ENCODE assay signal across 8 cellular contexts in genomic region chr15:67149068-67149841, GRCh38.
DNase-seq lines count a peak whose midpoint lies in the region; ATAC-seq and TF ChIP-seq lines count a peak whose summit lies in the region.

No MANE protein-coding gene starts in this region.

- H3K4ac ChIP-seq in trophoblast cell (ENCODE audit: low read depth, low read length): peak overlapping the region; percentile 38

- intact Hi-C loops in Panc1 (cut with micrococcal nuclease; ENCODE audit: unreplicated experiment) (loop anchor here (5.0 kb wide), 1 partner anchor 42 kb away; no protein-coding TSS in a partner anchor), esophagus muscularis mucosa (cut with DNase I) (no loop called here)

- peak overlapping the region; percentile 93 for H2BK12ac ChIP-seq in trophoblast cell (ENCODE audit: low read length)

- CTCF ChIA-PET in Panc1 (lab: Charles Lee): interaction anchor here (0.5 to 0.7 kb wide), 3 partner anchors 15 to 246 kb away, joined by 3 to 8 read pairs (median 4); no protein-coding TSS in a partner anchor

- POLR2A ChIA-PET in Panc1 (lab: Charles Lee): interaction anchor here (0.6 to 1.4 kb wide), 6 partner anchors 12 to 79 kb away, joined by 3 to 5 read pairs (median 3); no protein-coding TSS in a partner anchor

- TF ChIP-seq CTCF in Panc1 (IDR thresholded peaks at IDR 0.05): no peak
- no peak for TF ChIP-seq CTCF in esophagus muscularis mucosa (IDR thresholded peaks at IDR 0.05)

- H4K8ac ChIP-seq in trophoblast cell (ENCODE audit: low read depth, low read length): peak overlapping the region; percentile 69

- no peaks in the 10 kb centered on the region for H3K9me3 ChIP-seq in Panc1 (ENCODE audit: control insufficient read depth, insufficient read depth, low read depth, low read length)
- H3K9me3 ChIP-seq in esophagus muscularis mucosa: no peaks in the 10 kb centered on the region
- no peaks in the 10 kb centered on the region for H3K9me3 ChIP-seq in trophoblast cell (ENCODE audit: insufficient read depth, low read depth, low read length)

- TF ChIP-seq POLR2A in esophagus muscularis mucosa (IDR thresholded peaks at IDR 0.05; ENCODE audit: low read depth): no peak

- H2BK5ac ChIP-seq in trophoblast cell (ENCODE audit: low read depth, low read length, poor library complexity): peak overlapping the region; percentile 85

- H3K36me3 ChIP-seq in Panc1 (ENCODE audit: control insufficient read depth, insufficient read depth, low read length) (peaks cover 4% of the 10 kb centered on the region; the same call in 1 of the 2 replicates), esophagus muscularis mucosa (no peaks in the 10 kb centered on the region), trophoblast cell (ENCODE audit: control insufficient read depth in 1 of 2, insufficient read depth in 2 of 2, low read length in 2 of 2) (no peaks in the 10 kb centered on the region)

- H3K23ac ChIP-seq in trophoblast cell (ENCODE audit: low read length): no peak overlapping the region

- WGBS in esophagus muscularis mucosa: 93% methylated on average over 6 of the region's 6 CpGs
- WGBS in trophoblast cell (ENCODE audit: extremely low coverage, insufficient coverage, insufficient read length): no CpG with 5 or more reads among the region's 6 CpGs

- H2AK5ac ChIP-seq in trophoblast cell (ENCODE audit: low read length): peak overlapping the region; percentile 55

- H2BK120ac ChIP-seq in trophoblast cell (ENCODE audit: insufficient read depth, low read length, poor library complexity): peak overlapping the region; percentile 89

- H3K79me1 ChIP-seq in trophoblast cell (ENCODE audit: low read length): peaks cover 45% of the 10 kb centered on the region

- H4K91ac ChIP-seq in trophoblast cell (ENCODE audit: low read depth, low read length): peak overlapping the region; percentile 85

- in situ Hi-C loops in Panc1 (cut with HindIII; ENCODE audit: low pct_unique_long_range_greater_than_20kb, low sequenced_read_pairs): no loop called here

- peaks cover 9% of the 10 kb centered on the region for H3K79me2 ChIP-seq in trophoblast cell (ENCODE audit: control insufficient read depth, insufficient read depth, low read length, poor library complexity)

- TF ChIP-seq EP300 in esophagus muscularis mucosa (IDR thresholded peaks at IDR 0.05): no peak

- H2AFZ ChIP-seq in trophoblast cell (ENCODE audit: insufficient read depth, low read length, poor library complexity): peak overlapping the region; percentile 52

- H3K18ac ChIP-seq in trophoblast cell (ENCODE audit: low read length): peak overlapping the region; percentile 67

- BruUV-seq in Panc1 (replicated peaks; lab: Mats Ljungman, UMichigan): TSS peak; percentile 62

- H4K12ac ChIP-seq in trophoblast cell (ENCODE audit: low read depth, low read length): no peak overlapping the region

- ATAC-seq in Panc1: no peak

- peaks cover 100% of the 10 kb centered on the region for H3K4me1 ChIP-seq in Panc1 (ENCODE audit: control insufficient read depth, insufficient read depth, low read length)
- peaks cover 60 to 79% (median 77%) of the 10 kb centered on the region in 4 donors for H3K4me1 ChIP-seq in esophagus muscularis mucosa
- peaks cover 55 to 60% of the 10 kb centered on the region in 2 experiments for H3K4me1 ChIP-seq in trophoblast cell (ENCODE audit: control insufficient read depth in 1 of 2, insufficient read depth in 2 of 2, low read length in 2 of 2)

- H3K27me3 ChIP-seq in Panc1 (ENCODE audit: control insufficient read depth, insufficient read depth, low read length) (no peaks in the 10 kb centered on the region), esophagus muscularis mucosa (no peaks in the 10 kb centered on the region), trophoblast cell (ENCODE audit: insufficient read depth, low read length) (no peaks in the 10 kb centered on the region)

- peak; percentile 63 for DNase-seq in COLO829 (ENCODE audit: low spot score)
- DNase-seq in Panc1 (ENCODE audit: low read depth, low spot score): no peak
- DNase-seq in esophagus muscularis mucosa (ENCODE audit: extremely low spot score): no peak
- DNase-seq in trophoblast cell: peak; percentile 48 to 80
- DNase-seq in stimulated activated naive CD4-positive, alpha-beta T cell (lab: John Stamatoyannopoulos, UW): no peak
- DNase-seq in NOMO-1 (lab: John Stamatoyannopoulos, UW; ENCODE audit: unreplicated experiment in 2 of 2): no peak
- no peak for DNase-seq in SHP77 treated with DMSO at 0.1 percent for 48 hours (lab: John Stamatoyannopoulos, UW)
- no peak for DNase-seq in NK-92 treated with Interleukin-12 subunit alpha and Interleukin-12 subunit beta, amount 100 ng/mL, for 24 hours (lab: John Stamatoyannopoulos, UW)

- H3K14ac ChIP-seq in trophoblast cell (ENCODE audit: low read length): peak overlapping the region; percentile 72

- H3K27ac ChIP-seq in Panc1 (ENCODE audit: low read length) (peak overlapping the region; percentile 100), esophagus muscularis mucosa (replicated peaks in 1 of 4) (peak overlapping the region; percentile 84 to 87 (median 86)), trophoblast cell (ENCODE audit: low read depth, low read length) (peak overlapping the region; percentile 96)

- H3K4me2 ChIP-seq in trophoblast cell (ENCODE audit: low read length): peak overlapping the region; percentile 35

- H3K9ac ChIP-seq in trophoblast cell (ENCODE audit: low read length): peak overlapping the region; percentile 20

- H3K4me3 ChIP-seq in Panc1 (ENCODE audit: low read depth in 2 of 2, low read length in 2 of 2) (no peak overlapping the region), esophagus muscularis mucosa (no peak overlapping the region), trophoblast cell (ENCODE audit: low read depth, low read length) (no peak overlapping the region)

Comparison
In these comparisons a context has a peak if more than half of its experiments do, and no peak if none do; other contexts are left out.
1. DNase-seq: peak in COLO829 (single experiment) and trophoblast cell (2 of 2); none in Panc1 (single experiment), esophagus muscularis mucosa (single experiment), stimulated activated naive CD4-positive, alpha-beta T cell (0 of 6), NOMO-1 (0 of 2), SHP77 treated with DMSO at 0.1 percent for 48 hours (single experiment) and NK-92 treated with Interleukin-12 subunit alpha and Interleukin-12 subunit beta, amount 100 ng/mL, for 24 hours (single experiment).
2. Peak in every context shown above with its lines, with median percentiles within 50 percentile points of each other: H3K27ac ChIP-seq.